Comparison of ENCODE assay signal across 8 cellular contexts in the genomic region with DNA sequence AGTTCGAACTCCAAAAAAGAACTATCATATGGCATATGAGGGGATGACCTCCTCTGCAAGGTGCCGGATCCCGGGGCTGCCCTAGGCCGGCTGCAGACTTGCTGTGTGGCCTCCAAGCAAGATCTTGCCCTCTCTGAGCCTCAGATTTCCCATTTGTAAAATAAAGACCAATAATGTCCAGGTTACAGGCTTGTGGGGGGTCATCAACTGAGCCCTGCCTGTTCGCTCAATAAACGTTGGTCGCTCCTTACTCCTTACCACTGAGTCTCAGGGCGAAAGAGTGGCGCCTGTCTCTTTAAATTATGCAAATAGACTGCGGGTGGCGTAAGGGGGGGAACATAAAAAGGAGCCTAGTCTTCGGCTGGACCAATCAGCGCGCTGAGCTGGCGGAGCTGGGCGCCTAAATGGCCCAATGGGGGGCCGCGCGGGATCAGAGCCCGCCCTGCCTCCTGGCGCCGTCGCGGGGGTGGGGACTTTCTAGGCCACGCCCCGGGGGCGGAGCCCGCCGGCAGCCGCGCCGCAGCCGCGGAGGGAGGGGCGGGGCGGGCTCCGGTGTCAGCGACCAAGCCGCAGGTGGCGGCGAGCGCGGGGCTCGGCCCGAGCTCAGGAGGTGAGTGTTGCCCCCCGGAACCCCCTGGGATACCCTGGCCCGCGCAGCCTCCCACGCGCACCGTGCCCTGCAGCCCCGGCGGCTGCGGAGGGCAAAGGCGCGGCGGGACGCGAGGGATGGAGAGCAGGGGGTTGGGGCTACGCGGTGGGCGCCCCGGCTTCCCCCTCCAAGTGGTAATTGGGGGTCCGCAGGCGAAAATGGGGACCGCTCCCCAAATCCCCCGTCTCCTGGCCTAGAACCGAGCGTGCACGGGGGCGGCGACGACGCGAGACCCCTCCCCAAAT. TPM values are rescaled to one million over a fixed set of nuclear protein-coding genes. Genes with fewer than 3 reads are reported as not detected.
DNase-seq lines count a peak whose midpoint lies in the region; ATAC-seq and TF ChIP-seq lines count a peak whose summit lies in the region.

No MANE protein-coding gene starts in this region.

- no peaks in the 10 kb centered on the region for H3K27me3 Mint-ChIP-seq in activated CD4-positive, alpha-beta T cell treated with anti-CD3 and anti-CD28 coated beads for 36 hours

- DNase-seq in AG20443 (ENCODE audit: low spot score) (peak; percentile 99), GM19238 (ENCODE audit: insufficient read length, low spot score) (peak; percentile 97), NCI-H510A treated with DMSO at 0.1 percent for 48 hours (lab: John Stamatoyannopoulos, UW) (peak; percentile 81), choroid plexus epithelial cell (ENCODE audit: low read depth) (peak; percentile 94), kidney tubule cell (ENCODE audit: low spot score) (peak; percentile 91)
- peak; percentile 98 for DNase-seq in activated CD4-positive, alpha-beta T cell treated with anti-CD3 and anti-CD28 coated beads for 36 hours
- peak; percentile 88 for DNase-seq in stimulated activated CD4-positive, alpha-beta T cell treated with anti-CD3 and anti-CD28 coated beads, Interleukin-1b, Interleukin-23, amount 100 ng/mL, for 1 hour (ENCODE audit: low read depth in 2 of 2)

- POLR2A ChIA-PET in activated CD4-positive, alpha-beta T cell treated with anti-CD3 and anti-CD28 coated beads for 36 hours (lab: Charles Lee) = interaction anchor here (0.6 to 0.9 kb wide), 2 partner anchors 28 to 33 kb away, joined by 3 to 7 read pairs; a partner anchor contains a TSS

- intact Hi-C loops in activated CD4-positive, alpha-beta T cell treated with anti-CD3 and anti-CD28 coated beads for 36 hours (cut with DNase I, micrococcal nuclease) = loop anchor here (1.0 to 2.0 kb wide), 8 partner anchors 28 to 672 kb away; a partner anchor contains a TSS

- peaks cover 7% of the 10 kb centered on the region for H3K36me3 Mint-ChIP-seq in activated CD4-positive, alpha-beta T cell treated with anti-CD3 and anti-CD28 coated beads for 36 hours (ENCODE audit: low read depth)

- peak overlapping the region; percentile 60 for H3K27ac Mint-ChIP-seq in activated CD4-positive, alpha-beta T cell treated with anti-CD3 and anti-CD28 coated beads for 36 hours

- peaks cover 42% of the 10 kb centered on the region for H3K4me1 Mint-ChIP-seq in activated CD4-positive, alpha-beta T cell treated with anti-CD3 and anti-CD28 coated beads for 36 hours

- peak overlapping the region; percentile 56 for H3K4me3 ChIP-seq in choroid plexus epithelial cell (ENCODE audit: low read depth, low read length)

- no peaks in the 10 kb centered on the region for H3K9me3 Mint-ChIP-seq in activated CD4-positive, alpha-beta T cell treated with anti-CD3 and anti-CD28 coated beads for 36 hours (ENCODE audit: low read depth)

- CTCF ChIA-PET in activated CD4-positive, alpha-beta T cell treated with anti-CD3 and anti-CD28 coated beads for 36 hours (lab: Charles Lee) = interaction anchor here (0.6 to 1.7 kb wide), 5 partner anchors 8 to 141 kb away, joined by 3 to 9 read pairs (median 5); a partner anchor contains a TSS

- peak; percentile 70 for ATAC-seq in HG03442 (IDR thresholded peaks at IDR 0.05; ENCODE audit: unreplicated experiment)
- peak; percentile 90 for ATAC-seq in activated CD4-positive, alpha-beta T cell treated with anti-CD3 and anti-CD28 coated beads for 36 hours

- H3K4me3 Mint-ChIP-seq in activated CD4-positive, alpha-beta T cell treated with anti-CD3 and anti-CD28 coated beads for 36 hours = peak overlapping the region; percentile 76

- TF ChIP-seq CTCF in choroid plexus epithelial cell (conservative IDR thresholded peaks at IDR 0.05; ENCODE audit: low read depth, low read length) = no peak

RNA-seq across cellular contexts. Expression of a gene that starts 3.8 kb away (rescaled TPM):
- total RNA-seq in activated CD4-positive, alpha-beta T cell treated with anti-CD3 and anti-CD28 coated beads for 36 hours = 10 to 100 TPM; 50.5 to 51.8 TPM

RNA-seq across cellular contexts. Expression of a gene that starts 28.2 kb away (rescaled TPM):
- 10 to 100 TPM; 57.6 to 79.3 TPM for total RNA-seq in activated CD4-positive, alpha-beta T cell treated with anti-CD3 and anti-CD28 coated beads for 36 hours

RNA-seq across cellular contexts. Expression of a gene that starts 47.5 kb away (rescaled TPM):
- total RNA-seq in activated CD4-positive, alpha-beta T cell treated with anti-CD3 and anti-CD28 coated beads for 36 hours = under 1 TPM; 0.75 to 0.95 TPM

RNA-seq across cellular contexts. Expression of a gene that starts 59.3 kb away (rescaled TPM):
- under 1 TPM; 0.02 to 0.04 TPM for total RNA-seq in activated CD4-positive, alpha-beta T cell treated with anti-CD3 and anti-CD28 coated beads for 36 hours

Comparison
In these comparisons a context has a peak if more than half of its experiments do, and no peak if none do; other contexts are left out.
1. Peak in every context shown above with its lines: DNase-seq, ATAC-seq and H3K4me3 ChIP-seq.